10 cellular contexts compared by ENCODE assay signal in the genomic region with DNA sequence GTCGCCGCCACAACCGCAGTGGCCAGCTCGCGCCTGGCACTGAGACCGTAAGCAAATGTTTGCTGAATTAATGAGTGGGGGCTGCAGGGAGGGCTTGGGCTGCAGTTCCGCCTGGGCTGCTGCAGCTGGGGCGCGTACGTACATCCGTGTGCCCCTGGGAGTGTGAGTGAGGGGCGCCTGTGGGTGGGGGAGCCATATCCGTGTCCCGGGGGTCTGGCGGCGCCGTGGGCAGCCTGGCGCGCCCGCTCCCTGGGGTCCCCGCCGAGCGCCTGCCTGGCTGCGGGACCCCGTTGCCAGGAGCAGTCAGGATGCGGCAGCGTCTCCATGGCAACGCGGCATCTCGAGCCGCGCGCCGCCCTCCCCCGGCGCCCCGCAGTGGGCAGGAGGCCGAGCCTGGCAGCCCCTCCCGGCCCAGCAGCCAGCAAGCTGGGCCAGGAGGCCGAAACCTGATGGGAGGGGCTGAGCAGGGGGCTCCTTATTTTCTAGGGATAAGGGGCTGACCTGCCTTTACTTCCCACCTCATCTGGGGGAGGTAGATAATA. TPM values are rescaled to one million over a fixed set of nuclear protein-coding genes. Genes with fewer than 3 reads are reported as not detected.
DNase-seq lines count a peak whose midpoint lies in the region; ATAC-seq lines count a peak whose summit lies in the region.
"Had no signal": no experiment of that assay in that cellular context is flagged by ENCODE, and none has a peak within 500 bp of the region (broad histone marks: within the 10 kb centered on the region; RNA-seq: fewer than 3 reads in every experiment).

No MANE protein-coding gene starts in this region.

- no peak overlapping the region for H3K18ac ChIP-seq in neuronal stem cell (ENCODE audit: low read length)

- peak overlapping the region; percentile 31 for H3K4me2 ChIP-seq in neuronal stem cell (ENCODE audit: insufficient read depth, low read length, poor library complexity, severe bottlenecking)

- WGBS in neuronal stem cell (ENCODE audit: extremely low coverage in 2 of 2, insufficient read length in 2 of 2, insufficient replicate concordance in 1 of 2), 2 donors, result no CpG with 5 or more reads among the region's 40 CpGs

- H2BK15ac ChIP-seq in neuronal stem cell (ENCODE audit: low read length), result no peak overlapping the region

- H3K4me1 ChIP-seq in neuronal stem cell (ENCODE audit: control insufficient read depth in 2 of 2, insufficient read depth in 1 of 2, low read depth in 1 of 2, low read length in 2 of 2), result peaks cover 17 to 31% of the 10 kb centered on the region in 2 donors

- H3K27me3 ChIP-seq in neuronal stem cell (ENCODE audit: control insufficient read depth in 3 of 3, insufficient read depth in 3 of 3, low read depth in 1 of 3, low read length in 3 of 3), result peaks cover 0 to 42% (median 20%) of the 10 kb centered on the region in 3 experiments

- no peak overlapping the region for H3K27ac ChIP-seq in neuronal stem cell (replicated peaks; ENCODE audit: low read length)
- H3K27ac ChIP-seq: transverse colon had no signal

- no peak for ATAC-seq in GM21619 (IDR thresholded peaks at IDR 0.05; ENCODE audit: unreplicated experiment)

- no peak overlapping the region for H4K91ac ChIP-seq in neuronal stem cell (ENCODE audit: low read depth, low read length, poor library complexity)

- no peak overlapping the region for H4K8ac ChIP-seq in neuronal stem cell (ENCODE audit: low read depth, low read length)

- peak overlapping the region; percentile 9 for H3K14ac ChIP-seq in neuronal stem cell (ENCODE audit: low read length)

- peak overlapping the region; percentile 78 for H3K9ac ChIP-seq in neuronal stem cell (ENCODE audit: low read depth, low read length, poor library complexity)

- H3K4ac ChIP-seq in neuronal stem cell (ENCODE audit: low read length), result no peak overlapping the region

- DNase-seq in NCI-H1436 (lab: John Stamatoyannopoulos, UW) (peak; percentile 62), NCI-H1436 treated with DMSO at 0.1 percent for 48 hours (lab: John Stamatoyannopoulos, UW) (no peak), NCI-H345 treated with DMSO at 0.1 percent for 48 hours (lab: John Stamatoyannopoulos, UW; ENCODE audit: unreplicated experiment) (peak; percentile 18), ecto neural progenitor cell (ENCODE audit: low spot score) (peak; percentile 83), neuronal stem cell (ENCODE audit: low spot score) (no peak), OCI-M2 (lab: John Stamatoyannopoulos, UW; ENCODE audit: unreplicated experiment) (no peak), NCI-H128 (lab: John Stamatoyannopoulos, UW; ENCODE audit: unreplicated experiment) (no peak)
- DNase-seq: activated naive CD4-positive, alpha-beta T cell; transverse colon had no signal

- peak overlapping the region; percentile 68 for H2AFZ ChIP-seq in neuronal stem cell (ENCODE audit: low read length)

- no peaks in the 10 kb centered on the region for H3K79me1 ChIP-seq in neuronal stem cell (ENCODE audit: low read depth, low read length)

- peak overlapping the region; percentile 45 for H3K23ac ChIP-seq in neuronal stem cell (ENCODE audit: low read depth, low read length, poor library complexity)

- H3K36me3 ChIP-seq in neuronal stem cell (replicated peaks in 1 of 2; ENCODE audit: control insufficient read depth in 2 of 2, insufficient read depth in 2 of 2, low read length in 2 of 2), result no peaks in the 10 kb centered on the region
- H3K36me3 ChIP-seq: transverse colon had no signal

- no peak overlapping the region for H2BK5ac ChIP-seq in neuronal stem cell (ENCODE audit: low read length)

- peak overlapping the region; percentile 5 to 33 for H3K4me3 ChIP-seq in neuronal stem cell (ENCODE audit: low read length in 2 of 2)
- H3K4me3 ChIP-seq: transverse colon had no signal

- peak overlapping the region; percentile 82 for H2AK5ac ChIP-seq in neuronal stem cell (ENCODE audit: low read depth, low read length)

- H2BK120ac ChIP-seq in neuronal stem cell (ENCODE audit: low read depth, low read length), result no peak overlapping the region

- H2BK12ac ChIP-seq in neuronal stem cell (ENCODE audit: low read length), result no peak overlapping the region

- no peaks in the 10 kb centered on the region for H3K9me3 ChIP-seq in neuronal stem cell (replicated peaks in 1 of 2; ENCODE audit: control insufficient read depth in 2 of 2, insufficient read depth in 1 of 2, low read depth in 1 of 2, low read length in 2 of 2)
- H3K9me3 ChIP-seq: transverse colon had no signal

RNA-seq across cellular contexts. Expression of gene PSD2, which starts 31.3 kb away (rescaled TPM):
- polyA plus RNA-seq in neuronal stem cell (2013, experiment 1 of 2), result 0.92 TPM
- polyA plus RNA-seq in neuronal stem cell (2013, experiment 2 of 2), result 0.93 TPM

Comparison
In these comparisons a context has a peak if more than half of its experiments do, and no peak if none do; other contexts are left out.
1. DNase-seq: peak in NCI-H1436 (single experiment), NCI-H345 treated with DMSO at 0.1 percent for 48 hours (single experiment) and ecto neural progenitor cell (single experiment); none in NCI-H1436 treated with DMSO at 0.1 percent for 48 hours (single experiment), neuronal stem cell (single experiment), OCI-M2 (single experiment) and NCI-H128 (single experiment).